ENCODE assay signal across 7 cellular contexts in the genomic region with DNA sequence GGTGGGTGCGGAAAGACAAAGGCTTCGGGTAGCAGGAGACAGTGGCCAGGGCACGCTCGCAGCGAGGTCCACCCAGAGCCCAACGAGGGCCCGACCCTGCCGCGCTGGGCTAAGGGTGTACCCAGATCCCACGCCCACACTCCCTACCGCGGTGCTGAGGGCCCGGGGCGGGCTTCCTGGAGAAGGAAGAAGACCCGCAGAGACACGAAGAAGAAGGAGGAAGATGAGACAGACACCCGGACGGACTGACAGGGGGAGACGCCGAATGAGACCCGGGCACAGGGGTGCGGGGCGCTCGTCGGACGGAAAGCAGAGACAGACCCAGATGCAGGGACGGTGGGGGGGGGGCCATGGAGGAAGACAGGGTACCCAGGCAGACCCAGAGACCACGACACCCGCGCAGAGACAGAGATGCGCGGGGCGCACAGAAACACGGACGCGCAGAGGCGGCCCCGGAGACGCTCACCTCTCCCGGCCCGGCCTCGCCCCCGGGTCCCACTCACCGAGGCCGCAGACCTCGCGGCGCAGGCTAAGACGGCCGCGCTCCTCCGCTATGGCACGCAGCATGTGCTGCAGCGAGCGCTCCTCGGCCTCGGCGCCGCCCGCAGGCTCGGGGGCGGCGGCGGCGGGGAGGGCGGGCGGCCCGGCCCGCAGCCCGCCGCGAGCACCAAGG. TPM values are rescaled to one million over a fixed set of nuclear protein-coding genes. Genes with fewer than 3 reads are reported as not detected.
DNase-seq lines count a peak whose midpoint lies in the region; ATAC-seq and TF ChIP-seq lines count a peak whose summit lies in the region.

No MANE protein-coding gene starts in this region.

- WGBS in smooth muscle cell (ENCODE audit: low lambda C conversion rate), result 2% methylated on average over 52 of the region's 72 CpGs

- H3K36me3 ChIP-seq in adipocyte (ENCODE audit: control insufficient read depth, insufficient read depth, low read length, severe bottlenecking), result no peaks in the 10 kb centered on the region
- H3K36me3 ChIP-seq in iPS-15b (ENCODE audit: control insufficient read depth, insufficient read depth, low read length), result peaks cover 16% of the 10 kb centered on the region
- no peaks in the 10 kb centered on the region for H3K36me3 ChIP-seq in smooth muscle cell (ENCODE audit: low read depth)

- H3K9ac ChIP-seq in adipocyte (ENCODE audit: low read length) (peak overlapping the region; percentile 82), iPS-15b (ENCODE audit: low read depth, low read length) (no peak overlapping the region), smooth muscle cell (ENCODE audit: low read depth) (peak overlapping the region; percentile 59)

- H3K4me1 ChIP-seq in adipocyte (ENCODE audit: control insufficient read depth, insufficient read depth, low read length) (peaks cover 7% of the 10 kb centered on the region), iPS-15b (ENCODE audit: control insufficient read depth, insufficient read depth, low read length) (peaks cover 2% of the 10 kb centered on the region), smooth muscle cell (ENCODE audit: low read depth) (peaks cover 13% of the 10 kb centered on the region)

- H2AFZ ChIP-seq in smooth muscle cell (ENCODE audit: low read depth), result peak overlapping the region; percentile 58

- H3K27me3 ChIP-seq in adipocyte (replicated peaks; ENCODE audit: control insufficient read depth, insufficient read depth, low read length) (no peaks in the 10 kb centered on the region), iPS-15b (ENCODE audit: control insufficient read depth, insufficient read depth, low read length) (peaks cover 5% of the 10 kb centered on the region), smooth muscle cell (ENCODE audit: low read depth) (no peaks in the 10 kb centered on the region)

- H3F3A ChIP-seq in smooth muscle cell (ENCODE audit: low read depth), result peaks cover 11% of the 10 kb centered on the region

- TF ChIP-seq CTCF in smooth muscle cell (IDR thresholded peaks at IDR 0.05; ENCODE audit: borderline replicate concordance, insufficient read depth, poor library complexity, severe bottlenecking), result no peak

- peak overlapping the region; percentile 83 for H3K4me3 ChIP-seq in adipocyte (ENCODE audit: low read length)
- peak overlapping the region; percentile 66 for H3K4me3 ChIP-seq in iPS-15b (ENCODE audit: low read depth, low read length)
- peak overlapping the region; percentile 71 for H3K4me3 ChIP-seq in smooth muscle cell

- DNase-seq in NCI-H69 (lab: John Stamatoyannopoulos, UW) (peak; percentile 57), adipocyte (ENCODE audit: low read depth) (peak; percentile 73), smooth muscle cell (lab: John Stamatoyannopoulos, UW; ENCODE audit: unreplicated experiment) (no peak), cortex of kidney (lab: John Stamatoyannopoulos, UW) (no peak)

- H3K27ac ChIP-seq in smooth muscle cell (ENCODE audit: low read depth), result peak overlapping the region; percentile 11

- H3K4me2 ChIP-seq in smooth muscle cell, result peak overlapping the region; percentile 99

- H3K9me3 ChIP-seq in adipocyte (ENCODE audit: control insufficient read depth, low read length) (no peaks in the 10 kb centered on the region), iPS-15b (ENCODE audit: control insufficient read depth, insufficient read depth, low read length) (no peaks in the 10 kb centered on the region), smooth muscle cell (replicated peaks; ENCODE audit: low read depth) (no peaks in the 10 kb centered on the region)

- peaks cover 51% of the 10 kb centered on the region for H4K20me1 ChIP-seq in smooth muscle cell (ENCODE audit: low read depth)

- ATAC-seq in GM19397 (IDR thresholded peaks at IDR 0.05; ENCODE audit: unreplicated experiment) (peak; percentile 19), HG03432 (IDR thresholded peaks at IDR 0.05; ENCODE audit: unreplicated experiment) (no peak)

- H3K79me2 ChIP-seq in smooth muscle cell (ENCODE audit: low read depth), result peaks cover 29% of the 10 kb centered on the region

RNA-seq across cellular contexts. Expression of a gene that starts 0.4 kb away (rescaled TPM):
- 35.9 and 44.8 TPM in 2 replicates for total RNA-seq in smooth muscle cell
- polyA plus RNA-seq in smooth muscle cell, result 37.6 and 49.0 TPM in 2 replicates

RNA-seq across cellular contexts. Expression of a gene that starts 44.5 kb away (rescaled TPM):
- total RNA-seq in smooth muscle cell, result not detected in 2 replicates
- not detected in 2 replicates for polyA plus RNA-seq in smooth muscle cell

Comparison
In these comparisons a context has a peak if more than half of its experiments do, and no peak if none do; other contexts are left out.
1. DNase-seq: peak in NCI-H69 (single experiment) and adipocyte (single experiment); none in smooth muscle cell (single experiment) and cortex of kidney (single experiment).
2. Peak in every context shown above with its lines, with median percentiles within 50 percentile points of each other: H3K4me3 ChIP-seq.